8 cellular contexts compared by ENCODE assay signal in the genomic region with DNA sequence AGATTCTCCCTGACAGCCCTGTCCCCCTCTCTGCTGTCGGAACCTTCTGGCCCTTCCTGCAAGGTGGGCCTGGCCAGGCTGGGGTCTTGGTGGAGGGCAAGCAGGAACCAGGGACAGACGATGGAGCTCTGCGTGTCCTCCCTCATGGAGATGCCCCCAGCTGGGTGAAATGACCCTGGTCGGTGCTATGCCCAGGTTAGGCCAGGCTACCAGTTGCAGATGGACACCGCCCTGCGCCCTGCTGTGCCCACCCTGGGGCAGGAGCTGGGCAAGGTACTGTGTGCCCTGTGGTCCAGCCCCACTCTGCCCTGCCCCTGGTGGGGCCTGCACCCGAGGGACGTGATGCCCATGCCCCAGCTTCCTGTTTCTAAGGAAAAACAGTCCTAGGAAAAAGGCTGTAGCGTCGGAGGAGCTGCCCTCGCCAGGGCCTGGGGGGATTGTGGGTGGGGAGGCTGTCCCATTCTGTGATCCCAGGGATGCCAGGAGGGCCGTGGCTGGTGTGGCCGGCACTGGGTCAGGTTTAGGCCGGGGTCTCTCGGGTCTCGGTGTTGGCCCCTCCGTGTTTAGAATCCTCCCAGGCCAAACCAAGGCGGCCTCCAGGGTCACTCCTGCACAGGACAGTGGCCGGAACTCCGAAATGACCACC.
A peak's percentile ranks its signal among the peaks of the same experiment; 100 is the strongest.
DNase-seq lines count a peak whose midpoint lies in the region; TF ChIP-seq lines count a peak whose summit lies in the region.

No MANE protein-coding gene starts in this region.

- no peaks in the 10 kb centered on the region for H3K36me3 ChIP-seq in PC-9 (ENCODE audit: low read depth)

- H3K9me3 ChIP-seq in AG04450 (ENCODE audit: control insufficient read depth, insufficient read depth, low read length) (no peaks in the 10 kb centered on the region; the same call in 1 of the 2 replicates), PC-9 (ENCODE audit: insufficient read depth, low read depth) (no peaks in the 10 kb centered on the region)

- BruUV-seq in PC-9 (replicated peaks; lab: Mats Ljungman, UMichigan) = TSS peak; percentile 49

- POLR2A ChIA-PET in AG04450 (lab: Yijun Ruan, JAX) = interaction anchor here (1.0 to 1.5 kb wide), 3 partner anchors 8 to 86 kb away, joined by 3 to 6 read pairs (median 4); a partner anchor contains a TSS
- POLR2A ChIA-PET in PC-9 (lab: Charles Lee; ENCODE audit: unreplicated experiment) = no interaction called here

- H3K27ac Mint-ChIP-seq in endothelial cell (ENCODE audit: unreplicated experiment) = peak overlapping the region; percentile 64
- H3K27ac Mint-ChIP-seq in neural crest cell (ENCODE audit: unreplicated experiment) = no peak overlapping the region

- peak overlapping the region; percentile 71 for H3K4me2 ChIP-seq in PC-9

- H3K4me3 ChIP-seq in AG04450 (ENCODE audit: low read depth, low read length) (peak overlapping the region; percentile 52), PC-9 (peak overlapping the region; percentile 54)

- peaks cover 29% of the 10 kb centered on the region; the same call in 1 of the 2 replicates for H3F3A ChIP-seq in PC-9 (ENCODE audit: insufficient read depth, low read depth)

- H3K27me3 ChIP-seq in AG04450 (ENCODE audit: control insufficient read depth, insufficient read depth, low read length) = no peaks in the 10 kb centered on the region
- H3K27me3 ChIP-seq in PC-9 (ENCODE audit: insufficient read depth, low read depth) = no peaks in the 10 kb centered on the region

- CTCF ChIA-PET in AG04450 (lab: Charles Lee) (interaction anchor here (1.0 to 1.2 kb wide), 2 partner anchors 9 to 68 kb away, joined by 3 read pairs; no protein-coding TSS in a partner anchor), PC-9 (lab: Charles Lee) (no interaction called here)

- H3K4me3 Mint-ChIP-seq in endothelial cell (ENCODE audit: unreplicated experiment) (no peak overlapping the region), neural crest cell (peak overlapping the region; percentile 54)

- no peaks in the 10 kb centered on the region for H3K9me2 ChIP-seq in PC-9 (ENCODE audit: insufficient read depth)

- H3K4me1 Mint-ChIP-seq in endothelial cell (ENCODE audit: unreplicated experiment) (no peaks in the 10 kb centered on the region), neural crest cell (peaks cover 5% of the 10 kb centered on the region)

- H3K27ac ChIP-seq in AG04450 (ENCODE audit: low read depth, low read length) (peak overlapping the region; percentile 61), PC-9 (no peak overlapping the region)

- no peak for TF ChIP-seq CTCF in AG04450 (IDR thresholded peaks at IDR 0.05; ENCODE audit: low read depth, low read length)
- no peak for TF ChIP-seq CTCF in PC-9 (conservative IDR thresholded peaks at IDR 0.05)
- TF ChIP-seq CTCF in endothelial cell (IDR thresholded peaks at IDR 0.05; ENCODE audit: unreplicated experiment) = no peak
- TF ChIP-seq CTCF in neural crest cell (conservative IDR thresholded peaks at IDR 0.05) = no peak

- DNase-seq in AG04450 (ENCODE audit: low read depth, low spot score) (no peak), PC-9 (no peak), endothelial cell (ENCODE audit: low spot score) (no peak), neural crest cell (ENCODE audit: low read depth, low spot score) (no peak), DMS153 (lab: John Stamatoyannopoulos, UW) (no peak), EL (no peak), SIG-M5 treated with dmso at 0.1 percent for 504 hours (lab: John Stamatoyannopoulos, UW; ENCODE audit: unreplicated experiment) (no peak), NCI-H1436 (lab: John Stamatoyannopoulos, UW) (no peak)

- intact Hi-C loops in PC-9 (cut with micrococcal nuclease; ENCODE audit: unreplicated experiment) = loop anchor here (5.0 to 10.0 kb wide), 3 partner anchors 79 to 221 kb away; a partner anchor contains a TSS

- H4K20me1 ChIP-seq in PC-9 (ENCODE audit: insufficient read depth) = no peaks in the 10 kb centered on the region

- H3K36me3 Mint-ChIP-seq in endothelial cell (ENCODE audit: low read depth, unreplicated experiment) (no peaks in the 10 kb centered on the region), neural crest cell (ENCODE audit: low read depth) (no peaks in the 10 kb centered on the region)

- no peak overlapping the region for H2AFZ ChIP-seq in PC-9

- H3K27me3 Mint-ChIP-seq in endothelial cell (ENCODE audit: unreplicated experiment) (peaks cover 4% of the 10 kb centered on the region), neural crest cell (ENCODE audit: low read depth) (no peaks in the 10 kb centered on the region)

- H3K9me3 Mint-ChIP-seq in endothelial cell (ENCODE audit: unreplicated experiment) (no peaks in the 10 kb centered on the region), neural crest cell (no peaks in the 10 kb centered on the region)

- H3K79me2 ChIP-seq in PC-9 (ENCODE audit: low read depth) = no peaks in the 10 kb centered on the region

- H3K4me1 ChIP-seq in PC-9 (replicated peaks; ENCODE audit: insufficient read depth) = peaks cover 24% of the 10 kb centered on the region
